8 cellular contexts compared by ENCODE assay signal in the genomic region with DNA sequence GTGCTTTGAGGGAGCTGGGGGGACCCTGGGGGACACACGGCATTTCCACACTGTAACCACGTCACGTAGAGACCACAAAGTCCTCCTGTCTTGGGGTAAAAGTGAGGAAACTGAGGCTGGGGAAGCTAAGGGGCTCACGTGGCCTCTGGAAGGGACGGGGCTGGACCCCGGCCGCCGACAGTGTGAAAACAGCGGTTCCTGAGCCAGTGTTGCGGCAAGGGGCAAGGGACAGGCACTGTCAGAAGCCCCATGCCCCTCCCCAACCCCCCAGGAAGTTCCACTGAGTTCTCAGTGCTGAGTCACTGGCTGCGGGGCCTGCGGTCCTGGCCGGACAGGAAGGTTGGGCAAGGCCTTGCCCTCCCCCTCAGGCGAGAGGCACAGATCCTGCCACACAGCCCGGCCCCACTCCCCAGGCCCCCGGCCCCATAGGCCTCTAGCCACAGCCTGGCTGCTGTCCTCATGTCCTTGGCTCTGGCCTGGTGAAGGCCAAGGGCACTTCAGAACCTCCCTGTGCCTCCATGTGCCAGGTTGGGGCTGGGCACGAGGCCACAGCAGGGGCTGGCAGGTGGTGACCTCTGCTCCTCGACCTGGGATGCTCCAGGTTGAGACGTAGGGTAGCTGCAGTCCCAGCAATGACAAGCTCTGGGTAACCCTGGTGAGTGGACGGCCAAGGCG. TPM values are rescaled to one million over a fixed set of nuclear protein-coding genes. Genes with fewer than 3 reads are reported as not detected.
DNase-seq lines count a peak whose midpoint lies in the region; ATAC-seq and TF ChIP-seq lines count a peak whose summit lies in the region.

No MANE protein-coding gene starts in this region.

- DNase-seq in HS-5 (ENCODE audit: low read depth) = peak; percentile 81
- DNase-seq in WERI-Rb-1 = peak; percentile 16
- DNase-seq in left ventricle myocardium superior = peak; percentile 73
- peak in 1 of 2 donors; percentile 72 for DNase-seq in suprapubic skin (ENCODE audit: low spot score in 2 of 2)
- no peak for DNase-seq in GM13977 (ENCODE audit: low spot score)

- H3K4me1 ChIP-seq in suprapubic skin = peaks cover 41% of the 10 kb centered on the region

- TF ChIP-seq EP300 in suprapubic skin (IDR thresholded peaks at IDR 0.05) = no peak

- intact Hi-C loops in left ventricle myocardium superior (cut with micrococcal nuclease) = no loop called here

- ATAC-seq in left ventricle myocardium superior (peak; percentile 40), GM21786 (IDR thresholded peaks at IDR 0.05; ENCODE audit: unreplicated experiment) (no peak), GM21360 (IDR thresholded peaks at IDR 0.05; ENCODE audit: unreplicated experiment) (no peak), GM19395 (IDR thresholded peaks at IDR 0.05; ENCODE audit: unreplicated experiment) (no peak)

- in situ Hi-C loops in GM13977 (cut with MboI; ENCODE audit: low pct_unique_long_range_greater_than_20kb, low sequenced_read_pairs, unreplicated experiment) = no loop called here

- H3K4me3 ChIP-seq in WERI-Rb-1 (ENCODE audit: low read depth, low read length) (no peak overlapping the region), suprapubic skin (no peak overlapping the region)

- TF ChIP-seq POLR2A in suprapubic skin (IDR thresholded peaks at IDR 0.05) = no peak

- H3K9me3 ChIP-seq in WERI-Rb-1 (ENCODE audit: severe bottlenecking) (no peaks in the 10 kb centered on the region), suprapubic skin (no peaks in the 10 kb centered on the region)

- H3K36me3 ChIP-seq in WERI-Rb-1 = peaks cover 5% of the 10 kb centered on the region
- H3K36me3 ChIP-seq in suprapubic skin = no peaks in the 10 kb centered on the region

- H3K27me3 ChIP-seq in WERI-Rb-1 (ENCODE audit: insufficient read depth, low read depth, severe bottlenecking) (no peaks in the 10 kb centered on the region), suprapubic skin (no peaks in the 10 kb centered on the region)

- TF ChIP-seq CTCF in WERI-Rb-1 (IDR thresholded peaks at IDR 0.05; ENCODE audit: low read depth, low read length) (no peak), suprapubic skin (IDR thresholded peaks at IDR 0.05) (no peak), GM13977 (IDR thresholded peaks at IDR 0.05; ENCODE audit: extremely low read depth, insufficient read depth, missing control alignments) (no peak)

- no peak overlapping the region for H3K27ac ChIP-seq in WERI-Rb-1
- peak overlapping the region; percentile 43 for H3K27ac ChIP-seq in suprapubic skin

- WGBS in suprapubic skin = 72% methylated on average over 13 of the region's 21 CpGs

RNA-seq across cellular contexts. Expression of gene CCDC57, which starts 5.0 kb away (rescaled TPM):
- total RNA-seq in left ventricle myocardium superior (8.1 TPM), suprapubic skin (10 to 100 TPM; 16.1 to 29.8 (median 20.3) TPM)

RNA-seq across cellular contexts. Expression of gene SLC16A3, which starts 11.2 kb away (rescaled TPM):
- total RNA-seq in left ventricle myocardium superior (7.8 TPM), suprapubic skin (1 to 10 TPM; 3.6 to 7.6 (median 4.5) TPM)

RNA-seq across cellular contexts. Expression of gene CSNK1D, which starts 55.8 kb away (rescaled TPM):
- 64.4 TPM for total RNA-seq in left ventricle myocardium superior
- total RNA-seq in suprapubic skin = 100 to 1,000 TPM in 1 of 4 donors, 10 to 100 TPM in 3; 52.3 to 142 (median 58.8) TPM
